ENCODE assay signal across 1 cellular context in the genomic region with DNA sequence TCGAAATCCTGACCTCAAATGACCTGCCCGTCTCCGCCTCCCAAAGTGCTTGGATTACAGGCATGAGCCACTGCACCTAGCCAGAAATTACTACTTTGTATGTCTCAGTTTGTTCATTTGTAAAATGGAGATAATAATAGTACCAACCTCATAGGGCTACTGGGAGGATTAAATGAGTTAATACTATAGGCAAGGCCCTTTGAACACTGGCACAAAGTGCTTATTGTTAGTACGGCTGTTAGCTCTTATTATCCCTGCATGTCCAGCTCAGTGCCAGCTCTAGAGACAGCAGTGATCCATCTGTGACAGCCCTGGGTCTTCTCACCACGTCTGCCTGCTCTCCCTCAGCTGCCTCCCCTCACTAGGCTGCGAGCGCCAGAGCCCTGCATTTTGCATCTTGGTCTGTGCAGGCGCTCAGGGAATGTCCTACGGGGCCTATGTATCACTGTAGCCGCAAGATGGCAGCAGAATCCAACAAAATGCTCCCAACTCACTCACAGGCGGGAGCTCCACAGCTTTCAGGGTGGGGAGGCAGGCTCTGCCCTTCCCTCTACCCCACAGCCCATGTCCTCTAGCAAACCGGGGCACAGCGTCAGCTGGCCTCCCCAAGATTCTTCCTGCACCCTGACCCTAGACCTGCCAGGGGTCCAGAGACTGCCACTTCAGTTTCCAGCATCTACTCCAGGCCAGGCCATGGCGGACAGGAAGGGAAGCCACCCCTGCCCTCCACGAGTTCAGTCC.
TF ChIP-seq lines count a peak whose summit lies in the region.

No MANE protein-coding gene starts in this region.

TF ChIP-seq in GM12878, 131 proteins besides CTCF, POLR2A, EP300 and RAD21 (continued from another document):
- TF ChIP-seq IRF4 (IDR thresholded peaks at IDR 0.05; ENCODE audit: low read depth, low read length), result 0 out of 2 replicates have a peak, but pooled peaks have one; percentile 26
- no peak for TF ChIP-seq FOXM1 (IDR thresholded peaks at IDR 0.05; ENCODE audit: low read depth, low read length)
- peak; percentile 46 for TF ChIP-seq RELA (IDR thresholded peaks at IDR 0.05; ENCODE audit: borderline replicate concordance, partially characterized antibody)
- 0 out of 2 replicates have a peak, but pooled peaks have one; percentile 15 for TF ChIP-seq CREB1 (IDR thresholded peaks at IDR 0.05; ENCODE audit: low read depth)
- no peak for TF ChIP-seq MXI1 (IDR thresholded peaks at IDR 0.05; ENCODE audit: low read depth, low read length)
- TF ChIP-seq, protein P1, sequence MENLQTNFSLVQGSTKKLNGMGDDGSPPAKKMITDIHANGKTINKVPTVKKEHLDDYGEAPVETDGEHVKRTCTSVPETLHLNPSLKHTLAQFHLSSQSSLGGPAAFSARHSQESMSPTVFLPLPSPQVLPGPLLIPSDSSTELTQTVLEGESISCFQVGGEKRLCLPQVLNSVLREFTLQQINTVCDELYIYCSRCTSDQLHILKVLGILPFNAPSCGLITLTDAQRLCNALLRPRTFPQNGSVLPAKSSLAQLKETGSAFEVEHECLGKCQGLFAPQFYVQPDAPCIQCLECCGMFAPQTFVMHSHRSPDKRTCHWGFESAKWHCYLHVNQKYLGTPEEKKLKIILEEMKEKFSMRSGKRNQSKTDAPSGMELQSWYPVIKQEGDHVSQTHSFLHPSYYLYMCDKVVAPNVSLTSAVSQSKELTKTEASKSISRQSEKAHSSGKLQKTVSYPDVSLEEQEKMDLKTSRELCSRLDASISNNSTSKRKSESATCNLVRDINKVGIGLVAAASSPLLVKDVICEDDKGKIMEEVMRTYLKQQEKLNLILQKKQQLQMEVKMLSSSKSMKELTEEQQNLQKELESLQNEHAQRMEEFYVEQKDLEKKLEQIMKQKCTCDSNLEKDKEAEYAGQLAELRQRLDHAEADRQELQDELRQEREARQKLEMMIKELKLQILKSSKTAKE (IDR thresholded peaks at IDR 0.05; ENCODE audit: low read depth, poor library complexity, severe bottlenecking), result no peak
- 0 out of 2 replicates have a peak, but pooled peaks have one; percentile 8 for TF ChIP-seq IKZF1 (conservative IDR thresholded peaks at IDR 0.05)
TF ChIP-seq in GM12878: peak in this region for 8.
